16 cellular contexts compared by ENCODE assay signal in genomic region chrX:135327299-135327698, GRCh38. TPM values are rescaled to one million over a fixed set of nuclear protein-coding genes. Genes with fewer than 3 reads are reported as not detected.
DNase-seq lines count a peak whose midpoint lies in the region; ATAC-seq and TF ChIP-seq lines count a peak whose summit lies in the region.
"Had no signal": no experiment of that assay in that cellular context is flagged by ENCODE, and none has a peak within 500 bp of the region (broad histone marks: within the 10 kb centered on the region; RNA-seq: fewer than 3 reads in every experiment).

No MANE protein-coding gene starts in this region.

- no peaks in the 10 kb centered on the region; the same call in 1 of the 2 replicates for H3K9me3 Mint-ChIP-seq in HFFc6

- no peak overlapping the region for H3K4me3 Mint-ChIP-seq in HFFc6

- DNase-seq in ACHN (peak; percentile 19), HFFc6 (peak; percentile 79), astrocyte of the hippocampus (ENCODE audit: low read depth, low spot score) (peak; percentile 71), hepatic stellate cell (ENCODE audit: low spot score) (peak; percentile 41), NCI-H1092 (lab: John Stamatoyannopoulos, UW) (no peak)
- DNase-seq: activated CD4-positive, alpha-beta T cell treated with anti-CD3 and anti-CD28 coated beads for 4 hours; GDM1; NCI-H187; NK-92 treated with Interleukin-12 subunit alpha and Interleukin-12 subunit beta, amount 100 ng/mL, for 24 hours; nucleus accumbens; T-helper 1 cell had no signal

- H3K4me1 Mint-ChIP-seq in HFFc6 (ENCODE audit: low read depth): peaks cover 33% of the 10 kb centered on the region

- H3K36me3 Mint-ChIP-seq in HFFc6 (ENCODE audit: low read depth): peaks cover 4% of the 10 kb centered on the region; the same call in 1 of the 2 replicates

- no peak for TF ChIP-seq CTCF in HFFc6 (IDR thresholded peaks at IDR 0.05)

- ATAC-seq in GM18502 (IDR thresholded peaks at IDR 0.05; ENCODE audit: poor library complexity, unreplicated experiment) (no peak), GM18517 (IDR thresholded peaks at IDR 0.05; ENCODE audit: unreplicated experiment) (no peak), HG03025 (IDR thresholded peaks at IDR 0.05; ENCODE audit: low FRiP score, unreplicated experiment) (no peak)

- no peaks in the 10 kb centered on the region for H3K27me3 Mint-ChIP-seq in HFFc6 (ENCODE audit: insufficient read depth)

- in situ Hi-C loops in ACHN (cut with HindIII; ENCODE audit: low pct_ligation_motif_present, low pct_unique_long_range_greater_than_20kb, low sequenced_read_pairs): no loop called here

- H3K27ac Mint-ChIP-seq in HFFc6: peak overlapping the region; percentile 57

RNA-seq across cellular contexts. Expression of gene ZNF75D, which starts 16.6 kb away (rescaled TPM):
- total RNA-seq in HFFc6 (2021; fragmentation: NEBNext Ultra II Directional; extraction: Animal tissue kit (Norgen Biotek cat#: 25700)): 1 to 10 TPM; 4.1 to 5.3 (median 5.0) TPM

RNA-seq across cellular contexts. Expression of gene ZNF449, which starts 17.3 kb away (rescaled TPM):
- 1 to 10 TPM; 4.1 to 5.1 (median 4.6) TPM for total RNA-seq in HFFc6 (2021; fragmentation: NEBNext Ultra II Directional; extraction: Animal tissue kit (Norgen Biotek cat#: 25700))

RNA-seq across cellular contexts. Expression of gene ETDC, which starts 18.0 kb away (rescaled TPM):
- not detected for total RNA-seq in HFFc6 (2021; fragmentation: NEBNext Ultra II Directional; extraction: Animal tissue kit (Norgen Biotek cat#: 25700))
- total RNA-seq: lung microvascular endothelial cell, vagina had no signal
